12 cellular contexts compared by ENCODE assay signal in genomic region chr1:222897527-222898190, GRCh38.
DNase-seq lines count a peak whose midpoint lies in the region; ATAC-seq and TF ChIP-seq lines count a peak whose summit lies in the region.
"Had no signal": no experiment of that assay in that cellular context is flagged by ENCODE, and none has a peak within 500 bp of the region (broad histone marks: within the 10 kb centered on the region; RNA-seq: fewer than 3 reads in every experiment).

No MANE protein-coding gene starts in this region.

- H2AFZ ChIP-seq in DND-41 (ENCODE audit: low read depth, low read length) (peak overlapping the region; percentile 2), fibroblast of lung (ENCODE audit: low read length) (peak overlapping the region; percentile 65)

- CTCF ChIA-PET in Panc1 (lab: Charles Lee), result no interaction called here

- H3K4me1 ChIP-seq in DND-41 (ENCODE audit: insufficient read depth, low read length) (peaks cover 19% of the 10 kb centered on the region), Panc1 (ENCODE audit: control insufficient read depth, insufficient read depth, low read length) (no peaks in the 10 kb centered on the region; the same call in 1 of the 2 replicates), fibroblast of lung (ENCODE audit: control insufficient read depth, extremely low read depth, insufficient read depth, low read length) (peaks cover under 1% of the 10 kb centered on the region), psoas muscle (peaks cover 11% of the 10 kb centered on the region)
- H3K4me1 ChIP-seq: HAP-1 had no signal

- H3K4me3 ChIP-seq in DND-41 (ENCODE audit: low read depth in 1 of 2, low read length in 2 of 2), result peak overlapping the region in 1 of 2 experiments; percentile 43; a peak in 2 of 4 replicates
- H3K4me3 ChIP-seq in Panc1 (ENCODE audit: low read depth in 2 of 2, low read length in 2 of 2), result peak overlapping the region in 1 of 2 experiments; percentile 25; a peak in 2 of 4 replicates
- H3K4me3 ChIP-seq in fibroblast of lung (replicated peaks in 1 of 4; ENCODE audit: control extremely low read depth in 1 of 4, insufficient read depth in 1 of 4, low read depth in 3 of 4, low read length in 4 of 4), result peak overlapping the region; percentile 29 to 71 (median 50)
- H3K4me3 ChIP-seq in psoas muscle, result peak overlapping the region; percentile 53
- H3K4me3 ChIP-seq: HAP-1 had no signal

- intact Hi-C loops in Panc1 (cut with micrococcal nuclease; ENCODE audit: unreplicated experiment), result no loop called here
- intact Hi-C loops in psoas muscle (cut with DNase I), result no loop called here

- H3K27ac ChIP-seq in DND-41 (ENCODE audit: low read length) (peak overlapping the region; percentile 47), Panc1 (ENCODE audit: low read length) (peak overlapping the region; percentile 63; the same call in 1 of the 2 replicates), fibroblast of lung (ENCODE audit: insufficient read depth, low read length) (peak overlapping the region; percentile 54), psoas muscle (no peak overlapping the region)

- H3K27me3 ChIP-seq in DND-41 (ENCODE audit: insufficient read depth, low read length, poor library complexity) (no peaks in the 10 kb centered on the region), Panc1 (ENCODE audit: control insufficient read depth, insufficient read depth, low read length) (no peaks in the 10 kb centered on the region), fibroblast of lung (ENCODE audit: control insufficient read depth, insufficient read depth, low read length) (no peaks in the 10 kb centered on the region), psoas muscle (ENCODE audit: insufficient read depth in 3 of 3, low read length in 2 of 3) (no peaks in the 10 kb centered on the region)

- DNase-seq in DND-41 (no peak), Panc1 (ENCODE audit: low read depth, low spot score) (no peak), fibroblast of lung (ENCODE audit: low read depth in 2 of 2) (peak; percentile 52), psoas muscle (no peak), SIG-M5 (lab: John Stamatoyannopoulos, UW) (no peak), middle frontal gyrus (ENCODE audit: extremely low spot score, low spot score) (no peak), NCI-H1694 (lab: John Stamatoyannopoulos, UW) (no peak)
- DNase-seq: activated gamma-delta T cell; posterior cingulate gyrus; stimulated activated naive CD4-positive, alpha-beta T cell treated with Interleukin-2 at 50 U/mL for 16 hours had no signal

- H3K4me2 ChIP-seq in DND-41 (ENCODE audit: insufficient read depth, low read length) (peak overlapping the region; percentile 50), fibroblast of lung (ENCODE audit: extremely low read depth, insufficient read depth, low read length) (peak overlapping the region; percentile 99)

- in situ Hi-C loops in Panc1 (cut with HindIII; ENCODE audit: low pct_unique_long_range_greater_than_20kb, low sequenced_read_pairs), result no loop called here

- 0 out of 2 replicates have a peak, but pooled peaks cover 4% of the 10 kb centered on the region for H3K36me3 ChIP-seq in DND-41 (ENCODE audit: insufficient read depth, low read length)
- H3K36me3 ChIP-seq in Panc1 (ENCODE audit: control insufficient read depth, insufficient read depth, low read length), result no peaks in the 10 kb centered on the region
- H3K36me3 ChIP-seq in fibroblast of lung (ENCODE audit: control insufficient read depth, insufficient read depth, low read length), result no peaks in the 10 kb centered on the region
- no peaks in the 10 kb centered on the region for H3K36me3 ChIP-seq in psoas muscle (ENCODE audit: insufficient read depth in 1 of 2, low read depth in 1 of 2)
- H3K36me3 ChIP-seq: HAP-1 had no signal

- POLR2A ChIA-PET in Panc1 (lab: Charles Lee), result no interaction called here

- no peak for TF ChIP-seq CTCF in DND-41 (IDR thresholded peaks at IDR 0.05; ENCODE audit: borderline replicate concordance, extremely low read depth, low read length, poor library complexity, severe bottlenecking)
- TF ChIP-seq CTCF in Panc1 (IDR thresholded peaks at IDR 0.05), result no peak
- no peak for TF ChIP-seq CTCF in fibroblast of lung (conservative IDR thresholded peaks at IDR 0.05 in 1 of 2, IDR thresholded peaks at IDR 0.05 in 1 of 2; ENCODE audit: low read depth in 1 of 2, low read length in 2 of 2)
- TF ChIP-seq CTCF in psoas muscle (IDR thresholded peaks at IDR 0.05), result no peak

- WGBS in psoas muscle, 3 donors, result 11 to 27% (median 20%) methylated on average over 4 of the region's 4 CpGs

- ATAC-seq in DND-41 (ENCODE audit: insufficient read depth, low read depth), result peak; percentile 60
- ATAC-seq in Panc1, result 0 out of 2 replicates have a peak, but pooled peaks have one; percentile 34
- no peak for ATAC-seq in psoas muscle
- ATAC-seq in GM21390 (IDR thresholded peaks at IDR 0.05; ENCODE audit: unreplicated experiment), result no peak

- H4K20me1 ChIP-seq in DND-41 (ENCODE audit: insufficient read depth, low read length) (no peaks in the 10 kb centered on the region), fibroblast of lung (ENCODE audit: control insufficient read depth, extremely low read depth, insufficient read depth, low read length) (no peaks in the 10 kb centered on the region)

- H3K9me3 ChIP-seq in DND-41 (ENCODE audit: insufficient read depth, low read length, severe bottlenecking) (peaks cover 8% of the 10 kb centered on the region), Panc1 (ENCODE audit: control insufficient read depth, insufficient read depth, low read depth, low read length) (no peaks in the 10 kb centered on the region), fibroblast of lung (ENCODE audit: control insufficient read depth, insufficient read depth, low read depth, low read length) (no peaks in the 10 kb centered on the region), psoas muscle (no peaks in the 10 kb centered on the region)
- H3K9me3 ChIP-seq: HAP-1 had no signal

- peak overlapping the region; percentile 33 for H3K9ac ChIP-seq in DND-41 (ENCODE audit: low read depth, low read length)
- peak overlapping the region; percentile 36 for H3K9ac ChIP-seq in fibroblast of lung (ENCODE audit: insufficient read depth, low read length)

- H3K79me2 ChIP-seq in DND-41 (ENCODE audit: insufficient read depth, low read length), result no peaks in the 10 kb centered on the region
- H3K79me2 ChIP-seq in fibroblast of lung (ENCODE audit: control insufficient read depth, insufficient read depth, low read length), result no peaks in the 10 kb centered on the region

- BruUV-seq in Panc1 (replicated peaks; lab: Mats Ljungman, UMichigan), result no TSS peak

Comparison
In these comparisons a context has a peak if more than half of its experiments do, and no peak if none do; other contexts are left out.
1. ATAC-seq: peak in DND-41 (single experiment) and Panc1 (single experiment); none in psoas muscle (0 of 4) and GM21390 (single experiment).
2. DNase-seq: peak in fibroblast of lung (2 of 2); none in DND-41 (single experiment), Panc1 (single experiment), psoas muscle (0 of 2), SIG-M5 (single experiment), middle frontal gyrus (single experiment) and NCI-H1694 (single experiment).